In the genomic region with DNA sequence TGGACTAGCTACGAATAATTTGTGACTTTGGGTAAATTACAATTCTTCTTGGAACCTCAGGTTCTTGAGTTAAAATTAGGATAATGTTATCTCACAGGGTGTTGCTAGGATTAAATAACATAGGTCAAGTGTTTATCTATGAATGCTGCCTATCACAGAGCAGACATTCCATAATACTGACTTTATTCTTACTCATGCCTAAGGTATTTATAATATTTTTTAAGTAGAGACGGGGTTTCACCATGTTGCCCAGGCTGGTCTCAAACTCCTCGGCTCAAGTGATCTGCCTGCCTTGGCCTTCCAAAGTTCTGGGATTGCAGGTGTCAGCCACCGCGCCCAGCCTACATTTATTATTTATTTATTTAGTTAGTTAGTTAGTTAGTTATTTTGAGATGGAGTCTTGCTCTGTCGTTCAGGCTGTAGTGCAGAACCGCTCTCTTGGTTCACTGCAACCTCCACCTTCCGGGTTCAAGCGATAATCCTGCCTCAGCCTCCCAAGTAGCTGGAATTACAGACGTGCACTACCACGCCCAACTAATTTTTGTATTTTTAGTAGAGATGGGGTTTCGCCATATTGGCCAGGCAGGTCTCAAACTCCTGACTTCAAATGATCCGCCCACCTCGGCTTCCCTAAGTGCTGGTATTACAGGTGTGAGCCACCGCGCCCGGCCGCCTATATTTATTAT, we compare ENCODE assay signal across 6 cellular contexts. TPM values are rescaled to one million over a fixed set of nuclear protein-coding genes. Genes with fewer than 3 reads are reported as not detected.
DNase-seq lines count a peak whose midpoint lies in the region; ATAC-seq, FAIRE-seq and TF ChIP-seq lines count a peak whose summit lies in the region.

No MANE protein-coding gene starts in this region.

- DNase-seq in GM12864 (ENCODE audit: low read depth) (no peak), adipocyte (ENCODE audit: low read depth) (peak; percentile 45), NCI-H2107 (lab: John Stamatoyannopoulos, UW) (no peak), D721Med (ENCODE audit: insufficient read length, low spot score) (no peak)

- no peaks in the 10 kb centered on the region for H3K27me3 ChIP-seq in adipocyte (replicated peaks; ENCODE audit: control insufficient read depth, insufficient read depth, low read length)
- no peaks in the 10 kb centered on the region for H3K27me3 ChIP-seq in mononuclear cell (ENCODE audit: insufficient read depth, low read length)

- H3K4me3 ChIP-seq in GM12864 (ENCODE audit: low read depth, low read length) (peak overlapping the region; percentile 66), adipocyte (ENCODE audit: low read length) (peak overlapping the region; percentile 97), mononuclear cell (ENCODE audit: low read length) (peak overlapping the region; percentile 100)

- no peak for TF ChIP-seq CTCF in GM12864 (IDR thresholded peaks at IDR 0.05; ENCODE audit: low read depth, low read length, missing control alignments)
- TF ChIP-seq CTCF in D721Med (IDR thresholded peaks at IDR 0.05; ENCODE audit: insufficient read depth, missing control alignments), result no peak

- no peak for ATAC-seq in GM18498 (IDR thresholded peaks at IDR 0.05; ENCODE audit: unreplicated experiment)

- H3K4me1 ChIP-seq in adipocyte (ENCODE audit: control insufficient read depth, insufficient read depth, low read length) (peaks cover 15% of the 10 kb centered on the region), mononuclear cell (ENCODE audit: insufficient read depth, low read length) (peaks cover 74% of the 10 kb centered on the region)

- H3K9ac ChIP-seq in adipocyte (ENCODE audit: low read length), result peak overlapping the region; percentile 98

- FAIRE-seq in D721Med (lab: Jason Lieb, UNC), result no peak

- H3K9me3 ChIP-seq in adipocyte (ENCODE audit: control insufficient read depth, low read length) (no peaks in the 10 kb centered on the region), mononuclear cell (ENCODE audit: low read depth, low read length) (no peaks in the 10 kb centered on the region)

- no peaks in the 10 kb centered on the region for H3K36me3 ChIP-seq in adipocyte (ENCODE audit: control insufficient read depth, insufficient read depth, low read length, severe bottlenecking)

RNA-seq across cellular contexts. Expression of a gene that starts 0.7 kb away (rescaled TPM):
- 70.6 TPM for total RNA-seq in mononuclear cell

RNA-seq across cellular contexts. Expression of a gene that starts 3.8 kb away (rescaled TPM):
- total RNA-seq in mononuclear cell, result 84.8 TPM

RNA-seq across cellular contexts. Expression of a gene that starts 56.9 kb away (rescaled TPM):
- 23.9 TPM for total RNA-seq in mononuclear cell

RNA-seq across cellular contexts. Expression of a gene that starts 57.0 kb away (rescaled TPM):
- total RNA-seq in mononuclear cell, result 31.8 TPM
